9 cellular contexts compared by ENCODE assay signal in genomic region chr12:546920-547845, GRCh38.
DNase-seq lines count a peak whose midpoint lies in the region; ATAC-seq, FAIRE-seq and TF ChIP-seq lines count a peak whose summit lies in the region.
"Had no signal": no experiment of that assay in that cellular context is flagged by ENCODE, and none has a peak within 500 bp of the region (broad histone marks: within the 10 kb centered on the region; RNA-seq: fewer than 3 reads in every experiment).

No MANE protein-coding gene starts in this region.

- H3K4me3 ChIP-seq in PC-3 (ENCODE audit: low read length) (no peak overlapping the region), fibroblast of villous mesenchyme (ENCODE audit: low read depth, low read length) (peak overlapping the region; percentile 3), thyroid gland (replicated peaks in 1 of 3) (no peak overlapping the region)

- intact Hi-C loops in PC-3 (cut with micrococcal nuclease) (loop anchor here (1.0 kb wide), 1 partner anchor 105 kb away; no protein-coding TSS in a partner anchor), thyroid gland (cut with DNase I) (loop anchor here (5.0 kb wide), 1 partner anchor 105 kb away; no protein-coding TSS in a partner anchor)
- intact Hi-C loops in activated T-helper 1 cell treated with anti-CD3 and anti-CD28 coated beads, Interleukin-12 subunit alpha, Interleukin-12 subunit beta, Interleukin-2, Interleukin-4 antibody, amounts not matched to agents 30 ng/mL and 10 ng/mL and 1 ng/mL, durations not matched to agents 14 hours and 24 hours and 36 hours (cut with micrococcal nuclease) = loop anchor here (1.0 kb wide), 2 partner anchors 94 to 105 kb away; no protein-coding TSS in a partner anchor

- H3K36me3 ChIP-seq in PC-3 (ENCODE audit: low read depth, low read length) (no peaks in the 10 kb centered on the region), thyroid gland (no peaks in the 10 kb centered on the region)

- no peak for TF ChIP-seq POLR2A in thyroid gland (IDR thresholded peaks at IDR 0.05)

- no TSS peak for BruUV-seq in PC-3 (replicated peaks; lab: Mats Ljungman, UMichigan)

- peak overlapping the region; percentile 25; the same call in 1 of the 2 replicates for H3K4me2 ChIP-seq in PC-3 (ENCODE audit: low read length)

- WGBS in thyroid gland, 2 donors = 31 to 41% methylated on average over 26 to 44 of the region's 44 CpGs

- H3K9me3 ChIP-seq in PC-3 (ENCODE audit: low read length) (no peaks in the 10 kb centered on the region), thyroid gland (no peaks in the 10 kb centered on the region)

- H3K27me3 Mint-ChIP-seq in activated T-helper 1 cell treated with anti-CD3 and anti-CD28 coated beads, Interleukin-12 subunit alpha, Interleukin-12 subunit beta, Interleukin-2, Interleukin-4 antibody, amounts not matched to agents 30 ng/mL and 10 ng/mL and 1 ng/mL, durations not matched to agents 14 hours and 24 hours and 36 hours (ENCODE audit: insufficient read depth) = peaks cover 13% of the 10 kb centered on the region

- CTCF ChIA-PET in PC-3 (lab: Charles Lee) = interaction anchor here (0.5 to 1.8 kb wide), 2 partner anchors 61 to 105 kb away, joined by 7 to 17 read pairs; no protein-coding TSS in a partner anchor

- no peak overlapping the region for H2AFZ ChIP-seq in PC-3 (ENCODE audit: low read length)

- peak overlapping the region; percentile 22 for H3K4me3 Mint-ChIP-seq in activated T-helper 1 cell treated with anti-CD3 and anti-CD28 coated beads, Interleukin-12 subunit alpha, Interleukin-12 subunit beta, Interleukin-2, Interleukin-4 antibody, amounts not matched to agents 30 ng/mL and 10 ng/mL and 1 ng/mL, durations not matched to agents 14 hours and 24 hours and 36 hours

- POLR2A ChIA-PET in PC-3 (lab: Charles Lee; ENCODE audit: unreplicated experiment) = no interaction called here

- H3K9me3 Mint-ChIP-seq in activated T-helper 1 cell treated with anti-CD3 and anti-CD28 coated beads, Interleukin-12 subunit alpha, Interleukin-12 subunit beta, Interleukin-2, Interleukin-4 antibody, amounts not matched to agents 30 ng/mL and 10 ng/mL and 1 ng/mL, durations not matched to agents 14 hours and 24 hours and 36 hours = no peaks in the 10 kb centered on the region
- H3K9me3 Mint-ChIP-seq: activated naive CD4-positive, alpha-beta T cell treated with anti-CD3 and anti-CD28 coated beads, Interleukin-2, amount 50 U/mL, for 24 hours had no signal

- H4K20me1 ChIP-seq in PC-3 (ENCODE audit: low read length) = no peaks in the 10 kb centered on the region

- no peaks in the 10 kb centered on the region for H3K9me2 ChIP-seq in PC-3 (replicated peaks; ENCODE audit: low read length)

- no peaks in the 10 kb centered on the region for H3K36me3 Mint-ChIP-seq in activated T-helper 1 cell treated with anti-CD3 and anti-CD28 coated beads, Interleukin-12 subunit alpha, Interleukin-12 subunit beta, Interleukin-2, Interleukin-4 antibody, amounts not matched to agents 30 ng/mL and 10 ng/mL and 1 ng/mL, durations not matched to agents 14 hours and 24 hours and 36 hours (ENCODE audit: low read depth)
- H3K36me3 Mint-ChIP-seq: activated naive CD4-positive, alpha-beta T cell treated with anti-CD3 and anti-CD28 coated beads, Interleukin-2, amount 50 U/mL, for 24 hours had no signal

- H3K4me1 ChIP-seq in PC-3 (ENCODE audit: insufficient read depth, low read length) (no peaks in the 10 kb centered on the region), thyroid gland (peaks cover 0 to 4% of the 10 kb centered on the region in 2 donors)

- DNase-seq in D721Med (ENCODE audit: insufficient read length, low spot score) = peak; percentile 95
- DNase-seq in HK-2 (ENCODE audit: unreplicated experiment) = peak; percentile 76
- DNase-seq in PC-3 = peak; percentile 67
- DNase-seq in activated T-helper 1 cell treated with anti-CD3 and anti-CD28 coated beads, Interleukin-12 subunit alpha, Interleukin-12 subunit beta, Interleukin-2, Interleukin-4 antibody, amounts not matched to agents 30 ng/mL and 10 ng/mL and 1 ng/mL, durations not matched to agents 14 hours and 24 hours and 36 hours (ENCODE audit: low spot score) = peak; percentile 68
- DNase-seq in fibroblast of villous mesenchyme (ENCODE audit: low read depth) = peak; percentile 45
- no peak for DNase-seq in omental fat pad (ENCODE audit: low spot score)
- DNase-seq in thyroid gland = peak; percentile 52 to 55

- no peak overlapping the region for H3K9ac ChIP-seq in PC-3 (ENCODE audit: low read length)

- H3K27me3 ChIP-seq in PC-3 (ENCODE audit: low read length) (no peaks in the 10 kb centered on the region), thyroid gland (no peaks in the 10 kb centered on the region)

- TF ChIP-seq CTCF in D721Med (IDR thresholded peaks at IDR 0.05; ENCODE audit: insufficient read depth, missing control alignments) (peak; percentile 93), PC-3 (conservative IDR thresholded peaks at IDR 0.05; ENCODE audit: low read depth, low read length) (peak; percentile 95), fibroblast of villous mesenchyme (IDR thresholded peaks at IDR 0.05; ENCODE audit: insufficient read depth, low read depth, low read length) (peak; percentile 98), omental fat pad (IDR thresholded peaks at IDR 0.05) (peak in 2 of 3 donors; percentile 95), thyroid gland (IDR thresholded peaks at IDR 0.05) (peak; percentile 98 to 100 (median 98))

- H3K27ac ChIP-seq in PC-3 (ENCODE audit: low read length) (no peak overlapping the region), thyroid gland (no peak overlapping the region)

- FAIRE-seq in D721Med (lab: Jason Lieb, UNC) = no peak

- H3K79me2 ChIP-seq in PC-3 (ENCODE audit: low read length) = no peaks in the 10 kb centered on the region

- peaks cover 30% of the 10 kb centered on the region for H3K4me1 Mint-ChIP-seq in activated T-helper 1 cell treated with anti-CD3 and anti-CD28 coated beads, Interleukin-12 subunit alpha, Interleukin-12 subunit beta, Interleukin-2, Interleukin-4 antibody, amounts not matched to agents 30 ng/mL and 10 ng/mL and 1 ng/mL, durations not matched to agents 14 hours and 24 hours and 36 hours (ENCODE audit: low read depth)

- H3F3A ChIP-seq in PC-3 (ENCODE audit: low read length, unreplicated experiment) = no peaks in the 10 kb centered on the region

- no peak overlapping the region for H3K27ac Mint-ChIP-seq in activated T-helper 1 cell treated with anti-CD3 and anti-CD28 coated beads, Interleukin-12 subunit alpha, Interleukin-12 subunit beta, Interleukin-2, Interleukin-4 antibody, amounts not matched to agents 30 ng/mL and 10 ng/mL and 1 ng/mL, durations not matched to agents 14 hours and 24 hours and 36 hours
- H3K27ac Mint-ChIP-seq: activated naive CD4-positive, alpha-beta T cell treated with anti-CD3 and anti-CD28 coated beads, Interleukin-2, amount 50 U/mL, for 24 hours had no signal

- ATAC-seq in PC-3 = peak; percentile 88
- ATAC-seq in omental fat pad (ENCODE audit: low FRiP score) = peak; percentile 51
- no peak for ATAC-seq in HG03342 (IDR thresholded peaks at IDR 0.05; ENCODE audit: unreplicated experiment)
